Comparison of ENCODE assay signal across 23 cellular contexts in genomic region chr2:187215576-187216240, GRCh38.
DNase-seq lines count a peak whose midpoint lies in the region; ATAC-seq and TF ChIP-seq lines count a peak whose summit lies in the region.
"Had no signal": no experiment of that assay in that cellular context is flagged by ENCODE, and none has a peak within 500 bp of the region (broad histone marks: within the 10 kb centered on the region; RNA-seq: fewer than 3 reads in every experiment).

No MANE protein-coding gene starts in this region.

- intact Hi-C loops in A673 (cut with micrococcal nuclease; ENCODE audit: unreplicated experiment) = no loop called here
- intact Hi-C loops in heart left ventricle (cut with DNase I) = no loop called here

- CTCF ChIA-PET in A673 (lab: Charles Lee) = no interaction called here

- BruUV-seq in A673 (replicated peaks; lab: Mats Ljungman, UMichigan) = no TSS peak

- TF ChIP-seq POLR2A in heart left ventricle (IDR thresholded peaks at IDR 0.05) = no peak

- ATAC-seq in GM21723 (IDR thresholded peaks at IDR 0.05; ENCODE audit: unreplicated experiment) = no peak
- no peak for ATAC-seq in heart left ventricle
- ATAC-seq in GM18867 (IDR thresholded peaks at IDR 0.05; ENCODE audit: unreplicated experiment) = no peak
- ATAC-seq: activated CD8-positive, alpha-beta T cell treated with anti-CD3 and anti-CD28 coated beads for 36 hours; effector memory CD8-positive, alpha-beta T cell; HCT116; right cardiac atrium had no signal

- H3K9me3 ChIP-seq in A673 (ENCODE audit: low read depth, low read length, poor library complexity, severe bottlenecking) (peaks cover 13% of the 10 kb centered on the region), heart left ventricle (peaks cover 0 to 29% (median 6%) of the 10 kb centered on the region in 12 donors)
- H3K9me3 ChIP-seq: uterus had no signal

- no peak overlapping the region for H3K27ac ChIP-seq in A673 (ENCODE audit: low read depth, low read length, poor library complexity, severe bottlenecking)
- no peak overlapping the region for H3K27ac ChIP-seq in heart left ventricle
- H3K27ac ChIP-seq: esophagus squamous epithelium, uterus had no signal

- H3K4me3 ChIP-seq in A673 (ENCODE audit: low read depth, low read length, poor library complexity, severe bottlenecking) = no peak overlapping the region
- H3K4me3 ChIP-seq in astrocyte of the spinal cord (ENCODE audit: low read depth, low read length) = no peak overlapping the region
- no peak overlapping the region for H3K4me3 ChIP-seq in heart left ventricle
- H3K4me3 ChIP-seq: esophagus squamous epithelium, uterus had no signal

- H3K36me3 ChIP-seq in A673 (ENCODE audit: insufficient read depth, low read length, poor library complexity, severe bottlenecking) = no peaks in the 10 kb centered on the region
- H3K36me3 ChIP-seq in heart left ventricle = no peaks in the 10 kb centered on the region
- H3K36me3 ChIP-seq: esophagus squamous epithelium, uterus had no signal

- DNase-seq in A673 (ENCODE audit: low spot score) (peak; percentile 19), HCEC 1CT (peak; percentile 16), astrocyte of the spinal cord (ENCODE audit: low read depth, low spot score) (peak; percentile 71), fibroblast of the conjunctiva (ENCODE audit: low read depth) (peak; percentile 0), middle frontal gyrus (ENCODE audit: extremely low spot score, low spot score) (no peak), heart left ventricle (no peak)
- DNase-seq: activated CD8-positive, alpha-beta T cell treated with anti-CD3 and anti-CD28 coated beads for 36 hours; amygdala; C1 segment of cervical spinal cord; effector memory CD8-positive, alpha-beta T cell; esophagus squamous epithelium; kidney; naive B cell; NCI-H2107; NCI-H510A treated with DMSO at 0.1 percent for 48 hours; NK-92 treated with Interleukin-12 subunit alpha and Interleukin-12 subunit beta, amount 100 ng/mL, for 24 hours; right cardiac atrium; stimulated activated CD4-positive, alpha-beta T cell treated with anti-CD3 and anti-CD28 coated beads, Interleukin-15, amount 100 ng/mL, for 24 hours; T-helper 9 cell; uterus had no signal

- in situ Hi-C loops in astrocyte of the spinal cord (cut with HindIII; ENCODE audit: low sequenced_read_pairs) = no loop called here

- 86 to 93% (median 90%) methylated on average over 1 of the region's 1 CpG for whole genome bisulfite sequencing in heart left ventricle, 4 donors

- TF ChIP-seq CTCF in A673 (conservative IDR thresholded peaks at IDR 0.05; ENCODE audit: low read depth, low read length) (no peak), astrocyte of the spinal cord (IDR thresholded peaks at IDR 0.05; ENCODE audit: low read depth, low read length) (no peak), heart left ventricle (IDR thresholded peaks at IDR 0.05) (no peak)

- H3K27me3 ChIP-seq in A673 (replicated peaks; ENCODE audit: insufficient read depth, low read depth, low read length, poor library complexity) = no peaks in the 10 kb centered on the region
- no peaks in the 10 kb centered on the region for H3K27me3 ChIP-seq in heart left ventricle
- H3K27me3 ChIP-seq: esophagus squamous epithelium, uterus had no signal

- H3K4me1 ChIP-seq in A673 (ENCODE audit: insufficient read depth, low read length, poor library complexity, severe bottlenecking) (no peaks in the 10 kb centered on the region), heart left ventricle (no peaks in the 10 kb centered on the region)
- H3K4me1 ChIP-seq: esophagus squamous epithelium, uterus had no signal

- POLR2A ChIA-PET in A673 (lab: Charles Lee; ENCODE audit: low non-redundant PET) = no interaction called here

Comparison
In these comparisons a context has a peak if more than half of its experiments do, and no peak if none do; other contexts are left out.
1. DNase-seq: peak in A673 (single experiment), HCEC 1CT (single experiment), astrocyte of the spinal cord (single experiment) and fibroblast of the conjunctiva (single experiment); none in middle frontal gyrus (single experiment) and heart left ventricle (0 of 5).